In the genomic region with DNA sequence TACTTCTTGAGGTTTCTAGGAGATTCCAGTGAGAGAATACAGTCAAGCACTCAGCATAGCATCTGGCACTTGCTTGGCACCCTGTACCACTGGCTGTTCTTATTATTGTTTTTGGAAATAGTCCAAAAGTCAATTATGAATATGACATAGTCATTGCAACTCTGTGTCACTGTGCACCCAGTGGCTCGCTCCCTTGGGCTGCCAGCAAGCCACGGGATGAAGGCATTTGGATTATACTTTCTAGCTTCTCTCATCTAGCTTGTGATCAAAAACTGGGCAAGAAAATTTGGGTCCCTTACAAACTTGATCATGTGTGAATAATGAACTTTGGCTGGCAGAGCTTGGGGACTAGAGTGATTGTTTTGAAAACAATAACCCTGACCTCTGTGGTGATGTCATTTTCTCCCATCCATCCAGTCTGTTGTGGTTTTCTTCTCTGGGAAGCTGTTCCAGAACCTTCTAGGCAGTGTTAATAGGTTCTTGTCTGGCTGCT, we compare ENCODE assay signal across 10 cellular contexts. TPM values are rescaled to one million over a fixed set of nuclear protein-coding genes. Genes with fewer than 3 reads are reported as not detected.
DNase-seq lines count a peak whose midpoint lies in the region; ATAC-seq and TF ChIP-seq lines count a peak whose summit lies in the region.
"Had no signal": no experiment of that assay in that cellular context is flagged by ENCODE, and none has a peak within 500 bp of the region (broad histone marks: within the 10 kb centered on the region; RNA-seq: fewer than 3 reads in every experiment).

No MANE protein-coding gene starts in this region.

- H3K4me1 ChIP-seq in foreskin keratinocyte = peaks cover 8% of the 10 kb centered on the region

- no peak for ATAC-seq in GM21423 (IDR thresholded peaks at IDR 0.05; ENCODE audit: unreplicated experiment)
- ATAC-seq in foreskin keratinocyte = no peak
- ATAC-seq: activated CD4-positive, alpha-beta T cell treated with anti-CD3 and anti-CD28 coated beads for 36 hours had no signal

- DNase-seq in A172 (ENCODE audit: low spot score) = peak; percentile 59
- peak; percentile 43 for DNase-seq in LHCN-M2 (ENCODE audit: low read depth)
- peak; percentile 55 for DNase-seq in amniotic epithelial cell (ENCODE audit: low read depth)
- DNase-seq in kidney tubule cell (ENCODE audit: low spot score) = peak; percentile 70
- DNase-seq in Kasumi-1 (lab: John Stamatoyannopoulos, UW) = no peak
- no peak for DNase-seq in NCI-H1930 (lab: John Stamatoyannopoulos, UW)
- DNase-seq in foreskin keratinocyte = no peak
- DNase-seq: activated CD4-positive, alpha-beta T cell treated with anti-CD3 and anti-CD28 coated beads for 36 hours; NCI-H2227 treated with DMSO at 0.1 percent for 48 hours had no signal

- no peak for TF ChIP-seq CTCF in foreskin keratinocyte (conservative IDR thresholded peaks at IDR 0.05)

- H3K27me3 ChIP-seq in foreskin keratinocyte = no peaks in the 10 kb centered on the region

- H3K27ac ChIP-seq in foreskin keratinocyte = no peak overlapping the region

RNA-seq across cellular contexts. Expression of a gene that starts 32.8 kb away (rescaled TPM):
- 20.4 and 31.1 TPM in 2 replicates for total RNA-seq in A172 (2014; rRNA removed; shearing (Covaris generic))
- total RNA-seq in LHCN-M2 (2014; rRNA removed) (5.1 and 6.9 TPM in 2 replicates), foreskin keratinocyte (0.25 and 0.65 TPM in 2 replicates)
- 11.0 TPM for polyA plus RNA-seq in LHCN-M2 (2012)
- polyA plus RNA-seq in foreskin keratinocyte = 0.02 and 0.13 TPM in 2 replicates
- total RNA-seq: activated CD4-positive, alpha-beta T cell treated with anti-CD3 and anti-CD28 coated beads for 36 hours had no signal

Comparison
In these comparisons a context has a peak if more than half of its experiments do, and no peak if none do; other contexts are left out.
1. DNase-seq: peak in A172 (single experiment), LHCN-M2 (single experiment), amniotic epithelial cell (single experiment) and kidney tubule cell (single experiment); none in Kasumi-1 (0 of 2), NCI-H1930 (0 of 2) and foreskin keratinocyte (0 of 2).